In genomic region chr9:104094534-104095020, GRCh38 we compare ENCODE assay signal across 8 cellular contexts. TPM values are rescaled to one million over a fixed set of nuclear protein-coding genes. Genes with fewer than 3 reads are reported as not detected.
DNase-seq lines count a peak whose midpoint lies in the region; ATAC-seq, FAIRE-seq and TF ChIP-seq lines count a peak whose summit lies in the region.

No MANE protein-coding gene starts in this region.

- H3K27me3 ChIP-seq in gastroesophageal sphincter (no peaks in the 10 kb centered on the region), smooth muscle cell (ENCODE audit: low read depth) (no peaks in the 10 kb centered on the region)

- H3K4me2 ChIP-seq in smooth muscle cell: peak overlapping the region; percentile 85

- H3F3A ChIP-seq in smooth muscle cell (ENCODE audit: low read depth): no peaks in the 10 kb centered on the region

- TF ChIP-seq POLR2A in GM12892 (IDR thresholded peaks at IDR 0.05; ENCODE audit: low read depth, low read length): no peak
- TF ChIP-seq POLR2A in gastroesophageal sphincter (IDR thresholded peaks at IDR 0.05): no peak

- peaks cover 11 to 44% (median 16%) of the 10 kb centered on the region in 3 donors for H3K4me1 ChIP-seq in gastroesophageal sphincter
- H3K4me1 ChIP-seq in smooth muscle cell (ENCODE audit: low read depth): peaks cover 15% of the 10 kb centered on the region

- H3K27ac ChIP-seq in SK-N-MC (no peak overlapping the region; the same call in 1 of the 2 replicates), gastroesophageal sphincter (peak overlapping the region; percentile 71 to 96 (median 94)), smooth muscle cell (ENCODE audit: low read depth) (peak overlapping the region; percentile 91)

- H2AFZ ChIP-seq in smooth muscle cell (ENCODE audit: low read depth): peak overlapping the region; percentile 94

- no peak for TF ChIP-seq EP300 in gastroesophageal sphincter (IDR thresholded peaks at IDR 0.05)

- H3K9me3 ChIP-seq in SK-N-MC (ENCODE audit: low read depth, low read length) (no peaks in the 10 kb centered on the region), gastroesophageal sphincter (no peaks in the 10 kb centered on the region), smooth muscle cell (replicated peaks; ENCODE audit: low read depth) (no peaks in the 10 kb centered on the region)

- peaks cover 23% of the 10 kb centered on the region for H3K79me2 ChIP-seq in smooth muscle cell (ENCODE audit: low read depth)

- no peaks in the 10 kb centered on the region for H4K20me1 ChIP-seq in smooth muscle cell (ENCODE audit: low read depth)

- ATAC-seq in HG03095 (IDR thresholded peaks at IDR 0.05; ENCODE audit: unreplicated experiment) (peak; percentile 1), gastroesophageal sphincter (no peak)

- DNase-seq in A172 (ENCODE audit: low spot score): peak; percentile 34
- peak; percentile 2 for DNase-seq in GM12892 (ENCODE audit: insufficient read length)
- no peak for DNase-seq in SK-N-MC (ENCODE audit: low read depth, low spot score)
- no peak for DNase-seq in smooth muscle cell (lab: John Stamatoyannopoulos, UW; ENCODE audit: unreplicated experiment)
- no peak for DNase-seq in dedifferentiated amniotic fluid mesenchymal stem cell (ENCODE audit: extremely low spot score)
- DNase-seq in OCI-M2 (lab: John Stamatoyannopoulos, UW; ENCODE audit: unreplicated experiment): no peak

- FAIRE-seq in GM12892 (lab: Jason Lieb, UNC): no peak

- peak overlapping the region; percentile 97 for H3K9ac ChIP-seq in SK-N-MC (ENCODE audit: insufficient read length)
- H3K9ac ChIP-seq in smooth muscle cell (ENCODE audit: low read depth): peak overlapping the region; percentile 93

- 0 to 1% methylated on average over 6 to 11 of the region's 18 CpGs for WGBS in gastroesophageal sphincter (ENCODE audit: low coverage in 1 of 2), 2 donors
- 1% methylated on average over 18 of the region's 18 CpGs for WGBS in smooth muscle cell (ENCODE audit: low lambda C conversion rate)

- peak overlapping the region; percentile 92 for H3K4me3 ChIP-seq in SK-N-MC
- H3K4me3 ChIP-seq in gastroesophageal sphincter: peak overlapping the region; percentile 65 to 69
- H3K4me3 ChIP-seq in smooth muscle cell: peak overlapping the region; percentile 93

- peaks cover 20% of the 10 kb centered on the region for H3K36me3 ChIP-seq in SK-N-MC (ENCODE audit: insufficient read depth, low read length)
- H3K36me3 ChIP-seq in gastroesophageal sphincter: no peaks in the 10 kb centered on the region
- H3K36me3 ChIP-seq in smooth muscle cell (ENCODE audit: low read depth): no peaks in the 10 kb centered on the region

- TF ChIP-seq CTCF in gastroesophageal sphincter (IDR thresholded peaks at IDR 0.05): no peak
- TF ChIP-seq CTCF in smooth muscle cell (IDR thresholded peaks at IDR 0.05; ENCODE audit: borderline replicate concordance, insufficient read depth, poor library complexity, severe bottlenecking): no peak

RNA-seq across cellular contexts. Expression of gene SMC2, which starts 0.5 kb away (rescaled TPM):
- 59.5 and 74.0 TPM in 2 replicates for total RNA-seq in A172 (2014; rRNA removed; shearing (Covaris generic))
- polyA plus RNA-seq in GM12892 (2012; ENCODE audit: missing spikeins): 32.6 TPM
- total RNA-seq in gastroesophageal sphincter: 10 to 100 TPM in 3 of 4 donors, 1 to 10 TPM in 1; 6.7 to 14.1 (median 12.7) TPM
- total RNA-seq in smooth muscle cell: 13.9 and 17.2 TPM in 2 replicates
- 17.6 and 18.7 TPM in 2 replicates for polyA plus RNA-seq in smooth muscle cell

Comparison
In these comparisons a context has a peak if more than half of its experiments do, and no peak if none do; other contexts are left out.
1. DNase-seq: peak in A172 (single experiment) and GM12892 (single experiment); none in SK-N-MC (single experiment), smooth muscle cell (single experiment), dedifferentiated amniotic fluid mesenchymal stem cell (single experiment) and OCI-M2 (single experiment).
2. Peak in every context shown above with its lines, with median percentiles within 50 percentile points of each other: H3K4me3 ChIP-seq.